Comparison of ENCODE assay signal across 1 cellular context in genomic region chr7:100682228-100682741, GRCh38.
TF ChIP-seq lines count a peak whose summit lies in the region.

No MANE protein-coding gene starts in this region.

TF ChIP-seq in K562, 482 proteins besides CTCF, POLR2A, EP300 and RAD21 (continues in another document):
- peak; percentile 63; the same call in 1 of the 2 replicates for TF ChIP-seq ZBTB7A (IDR thresholded peaks at IDR 0.05; ENCODE audit: borderline replicate concordance, control insufficient read depth, low read depth, low read length)
- TF ChIP-seq ZNF408 (CRISPR knock-in tag; IDR thresholded peaks at IDR 0.05; ENCODE audit: low read depth), result no peak
- peak; percentile 69 for TF ChIP-seq VEZF1 (CRISPR knock-in tag; IDR thresholded peaks at IDR 0.05)
- no peak for TF ChIP-seq TCF3 (CRISPR knock-in tag; IDR thresholded peaks at IDR 0.05)
- no peak for TF ChIP-seq ZNF217 (CRISPR knock-in tag; IDR thresholded peaks at IDR 0.05)
- TF ChIP-seq MYNN (IDR thresholded peaks at IDR 0.05), result peak; percentile 34; the same call in 1 of the 2 replicates
- TF ChIP-seq MYNN (CRISPR knock-in tag; IDR thresholded peaks at IDR 0.05), result no peak
- peak; percentile 59 for TF ChIP-seq PRDM10 (IDR thresholded peaks at IDR 0.05; ENCODE audit: partially characterized antibody)
- peak; percentile 23; the same call in 1 of the 2 replicates for TF ChIP-seq POLR2AphosphoS5 (IDR thresholded peaks at IDR 0.05; ENCODE audit: control insufficient read depth, insufficient read depth, low read depth, low read length)
- TF ChIP-seq ZNF778 (CRISPR knock-in tag; IDR thresholded peaks at IDR 0.05), result no peak
- TF ChIP-seq ZNF586 (CRISPR knock-in tag; conservative IDR thresholded peaks at IDR 0.05), result no peak
- TF ChIP-seq IFI16 (CRISPR knock-in tag; IDR thresholded peaks at IDR 0.05), result no peak
- no peak for TF ChIP-seq ELK1 (CRISPR knock-in tag; IDR thresholded peaks at IDR 0.05)
- TF ChIP-seq ARID1B (IDR thresholded peaks at IDR 0.05), result peak; percentile 44
- TF ChIP-seq HMGN3 (IDR thresholded peaks at IDR 0.05; ENCODE audit: borderline replicate concordance, extremely low read depth, insufficient read length, low read depth, low read length), result peak; percentile 32
- peak; percentile 84 for TF ChIP-seq ATF3 (IDR thresholded peaks at IDR 0.05)
- TF ChIP-seq ATF3 (CRISPR knock-in tag; conservative IDR thresholded peaks at IDR 0.05), result no peak
- no peak for TF ChIP-seq TEAD2 (tag; IDR thresholded peaks at IDR 0.05)
- no peak for TF ChIP-seq SNRNP70 (optimal IDR thresholded peaks at IDR 0.05; ENCODE audit: low read depth, low read length)
- TF ChIP-seq CBFA2T3 (IDR thresholded peaks at IDR 0.05), result peak; percentile 19; the same call in 1 of the 2 replicates
- no peak for TF ChIP-seq E4F1 (CRISPR knock-in tag; IDR thresholded peaks at IDR 0.05; ENCODE audit: borderline replicate concordance)
- TF ChIP-seq FOSL1 (tag; conservative IDR thresholded peaks at IDR 0.05), result peak; percentile 77
- TF ChIP-seq ZBTB33 (CRISPR knock-in tag; IDR thresholded peaks at IDR 0.05), result peak; percentile 38; the same call in 1 of the 2 replicates
- TF ChIP-seq REST (CRISPR knock-in tag; IDR thresholded peaks at IDR 0.05; ENCODE audit: low read depth), result no peak
- TF ChIP-seq ZNF740 (CRISPR knock-in tag; IDR thresholded peaks at IDR 0.05), result 0 out of 2 replicates have a peak, but pooled peaks have one; percentile 61
- TF ChIP-seq ZNF740 (tag; IDR thresholded peaks at IDR 0.05), result no peak
- TF ChIP-seq JUND (IDR thresholded peaks at IDR 0.05; ENCODE audit: borderline replicate concordance, low read depth, low read length), result peak; percentile 75; the same call in 1 of the 2 replicates
- no peak for TF ChIP-seq JUND (tag; IDR thresholded peaks at IDR 0.05; ENCODE audit: borderline replicate concordance, low read depth, low read length)
- TF ChIP-seq KDM2B (CRISPR knock-in tag; IDR thresholded peaks at IDR 0.05), result no peak
- TF ChIP-seq RBFOX2 (IDR thresholded peaks at IDR 0.05; ENCODE audit: low read depth, low read length), result peak; percentile 41
- no peak for TF ChIP-seq ZNF41 (CRISPR knock-in tag; conservative IDR thresholded peaks at IDR 0.05)
- TF ChIP-seq PREB (CRISPR knock-in tag; IDR thresholded peaks at IDR 0.05), result no peak
- TF ChIP-seq SMAD2 (IDR thresholded peaks at IDR 0.05; ENCODE audit: low read depth, low read length), result no peak
- no peak for TF ChIP-seq ZNF512 (tag; IDR thresholded peaks at IDR 0.05)
- TF ChIP-seq HDAC6 (IDR thresholded peaks at IDR 0.05; ENCODE audit: low read depth, low read length), result no peak
- TF ChIP-seq KLF10 (CRISPR knock-in tag; IDR thresholded peaks at IDR 0.05), result no peak
- peak; percentile 58 for TF ChIP-seq EGR1 (conservative IDR thresholded peaks at IDR 0.05)
- TF ChIP-seq JUN (IDR thresholded peaks at IDR 0.05; ENCODE audit: borderline replicate concordance, low read depth, low read length), result 0 out of 2 replicates have a peak, but pooled peaks have one; percentile 55
- TF ChIP-seq JUN (CRISPR knock-in tag; IDR thresholded peaks at IDR 0.05; ENCODE audit: borderline replicate concordance), result no peak
- no peak for TF ChIP-seq ELK3 (CRISPR knock-in tag; IDR thresholded peaks at IDR 0.05)
- TF ChIP-seq DACH1 (IDR thresholded peaks at IDR 0.05; ENCODE audit: partially characterized antibody), result peak; percentile 59
